ENCODE assay signal across 11 cellular contexts in the genomic region with DNA sequence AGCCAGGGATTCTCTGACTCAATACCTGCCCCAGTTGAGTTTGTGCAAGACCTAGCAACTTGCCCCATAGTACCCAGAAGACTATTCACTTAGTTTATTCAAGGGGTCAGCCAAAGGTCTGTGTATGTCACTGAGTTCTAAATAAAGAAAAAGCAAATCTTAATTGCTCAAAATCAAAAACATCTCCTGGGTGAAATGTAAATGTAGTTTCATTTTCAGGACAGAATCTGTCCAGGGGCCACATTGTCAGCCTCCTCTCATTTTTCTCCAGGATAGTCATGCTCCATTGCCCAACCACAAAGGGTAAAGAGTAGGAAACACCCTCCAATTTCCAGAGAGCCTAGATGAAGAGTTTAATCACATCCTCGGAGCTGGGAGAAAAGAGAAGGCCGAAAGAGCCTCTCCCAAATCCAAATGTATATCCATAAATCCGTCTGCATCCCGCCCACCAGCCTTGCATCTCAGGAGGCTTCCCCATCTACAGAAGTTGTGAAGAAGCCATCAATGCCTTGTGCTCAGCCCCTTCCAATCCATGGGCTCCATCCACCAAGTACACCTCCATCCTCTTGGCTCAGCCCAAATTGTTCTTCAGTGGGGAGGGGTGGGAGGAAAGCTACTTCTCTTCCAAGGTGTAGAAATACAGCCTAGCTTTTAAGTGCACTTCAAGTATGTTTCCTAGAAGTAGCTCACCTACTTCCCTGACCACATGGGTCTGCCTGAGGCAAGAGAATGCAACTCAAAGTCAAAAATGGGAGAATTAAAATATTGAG. TPM values are rescaled to one million over a fixed set of nuclear protein-coding genes. Genes with fewer than 3 reads are reported as not detected.
DNase-seq lines count a peak whose midpoint lies in the region; ATAC-seq and TF ChIP-seq lines count a peak whose summit lies in the region.
"Had no signal": no experiment of that assay in that cellular context is flagged by ENCODE, and none has a peak within 500 bp of the region (broad histone marks: within the 10 kb centered on the region; RNA-seq: fewer than 3 reads in every experiment).

No MANE protein-coding gene starts in this region.

- H3K4me1 Mint-ChIP-seq in activated CD8-positive, alpha-beta T cell treated with anti-CD3 and anti-CD28 coated beads for 36 hours (ENCODE audit: low read depth), result peaks cover 36% of the 10 kb centered on the region

- WGBS in heart left ventricle, 4 donors, result 67 to 88% (median 85%) methylated on average over 4 of the region's 4 CpGs
- WGBS in right cardiac atrium, result 70% methylated on average over 4 of the region's 4 CpGs
- 71 to 76% methylated on average over 4 of the region's 4 CpGs for WGBS in aorta, 2 donors

- H3K9me3 ChIP-seq in heart left ventricle (no peaks in the 10 kb centered on the region), right cardiac atrium (ENCODE audit: control insufficient read depth, low read length) (no peaks in the 10 kb centered on the region), aorta (ENCODE audit: control insufficient read depth, low read length) (no peaks in the 10 kb centered on the region)

- no peaks in the 10 kb centered on the region for H3K9me3 Mint-ChIP-seq in activated CD8-positive, alpha-beta T cell treated with anti-CD3 and anti-CD28 coated beads for 36 hours

- DNase-seq in heart left ventricle (no peak), cardiac septum (ENCODE audit: low spot score) (no peak), right cardiac atrium (no peak), aorta (no peak), NCI-H2196 treated with DMSO at 0.1 percent for 48 hours (lab: John Stamatoyannopoulos, UW; ENCODE audit: unreplicated experiment) (no peak), ACHN (no peak)
- no peak for DNase-seq in activated CD8-positive, alpha-beta T cell treated with anti-CD3 and anti-CD28 coated beads for 36 hours
- DNase-seq in activated CD8-positive, alpha-beta memory T cell treated with anti-CD3 and anti-CD28 coated beads, Interleukin-2, amount 50 U/mL, for 48 hours, result no peak
- DNase-seq: activated effector memory CD4-positive, alpha-beta T cell treated with anti-CD3 and anti-CD28 coated beads, Interleukin-2, amount 50 U/mL, for 16 hours; GF-D8; NCI-H510A treated with DMSO at 0.1 percent for 48 hours had no signal

- no peak overlapping the region for H3K4me3 Mint-ChIP-seq in activated CD8-positive, alpha-beta T cell treated with anti-CD3 and anti-CD28 coated beads for 36 hours

- H3K36me3 ChIP-seq in heart left ventricle, result no peaks in the 10 kb centered on the region
- no peaks in the 10 kb centered on the region for H3K36me3 ChIP-seq in aorta (ENCODE audit: control insufficient read depth in 1 of 2, insufficient read depth in 2 of 2, low read length in 1 of 2)

- H3K27me3 ChIP-seq in heart left ventricle, result no peaks in the 10 kb centered on the region
- no peaks in the 10 kb centered on the region for H3K27me3 ChIP-seq in right cardiac atrium (ENCODE audit: control insufficient read depth, insufficient read depth)
- no peaks in the 10 kb centered on the region for H3K27me3 ChIP-seq in aorta (ENCODE audit: control insufficient read depth in 1 of 2, insufficient read depth in 2 of 2, low read length in 1 of 2)

- TF ChIP-seq POLR2A in heart left ventricle (IDR thresholded peaks at IDR 0.05), result no peak

- H3K36me3 Mint-ChIP-seq in activated CD8-positive, alpha-beta T cell treated with anti-CD3 and anti-CD28 coated beads for 36 hours (ENCODE audit: low read depth), result peaks cover 2% of the 10 kb centered on the region

- peaks cover 0 to 81% (median 64%) of the 10 kb centered on the region in 12 donors for H3K4me1 ChIP-seq in heart left ventricle
- H3K4me1 ChIP-seq in right cardiac atrium (ENCODE audit: control insufficient read depth, insufficient read depth, low read length), result peaks cover 35% of the 10 kb centered on the region
- peaks cover 0 to 10% of the 10 kb centered on the region in 2 donors for H3K4me1 ChIP-seq in aorta (ENCODE audit: control insufficient read depth in 1 of 2, insufficient read depth in 2 of 2, low read length in 2 of 2)

- ATAC-seq in heart left ventricle (peak in 3 of 4 donors; percentile 19 to 65 (median 55)), right cardiac atrium (peak; percentile 13 to 43), aorta (ENCODE audit: low FRiP score) (peak; percentile 69)
- no peak for ATAC-seq in activated CD8-positive, alpha-beta T cell treated with anti-CD3 and anti-CD28 coated beads for 36 hours

- CTCF ChIA-PET in activated CD8-positive, alpha-beta T cell treated with anti-CD3 and anti-CD28 coated beads for 36 hours (lab: Charles Lee), result interaction anchor here (1.1 to 2.1 kb wide), 2 partner anchors 20 to 171 kb away, joined by 3 to 4 read pairs; no protein-coding TSS in a partner anchor

- POLR2A ChIA-PET in activated CD8-positive, alpha-beta T cell treated with anti-CD3 and anti-CD28 coated beads for 36 hours (lab: Charles Lee), result no interaction called here

- H3K27me3 Mint-ChIP-seq in activated CD8-positive, alpha-beta T cell treated with anti-CD3 and anti-CD28 coated beads for 36 hours, result no peaks in the 10 kb centered on the region

- intact Hi-C loops in heart left ventricle (cut with DNase I) (no loop called here), cardiac septum (cut with DNase I) (loop anchor here (2.0 kb wide), 1 partner anchor 14 kb away; no protein-coding TSS in a partner anchor), right cardiac atrium (cut with DNase I) (no loop called here), aorta (cut with DNase I) (no loop called here)
- intact Hi-C loops in activated CD8-positive, alpha-beta T cell treated with anti-CD3 and anti-CD28 coated beads for 36 hours (cut with micrococcal nuclease), result no loop called here

- H3K27ac Mint-ChIP-seq in activated CD8-positive, alpha-beta T cell treated with anti-CD3 and anti-CD28 coated beads for 36 hours, result peak overlapping the region; percentile 18

- TF ChIP-seq CTCF in heart left ventricle (IDR thresholded peaks at IDR 0.05), result no peak
- TF ChIP-seq CTCF in activated CD8-positive, alpha-beta T cell treated with anti-CD3 and anti-CD28 coated beads for 36 hours (IDR thresholded peaks at IDR 0.05), result no peak

- H3K4me3 ChIP-seq in heart left ventricle (no peak overlapping the region), right cardiac atrium (ENCODE audit: low read length) (no peak overlapping the region), aorta (ENCODE audit: low read length in 2 of 2) (no peak overlapping the region)

- in situ Hi-C loops in ACHN (cut with HindIII; ENCODE audit: low pct_ligation_motif_present, low pct_unique_long_range_greater_than_20kb, low sequenced_read_pairs), result no loop called here

- H3K27ac ChIP-seq in heart left ventricle (peak overlapping the region in 10 of 12 donors; percentile 5 to 83 (median 71)), right cardiac atrium (ENCODE audit: low read length) (peak overlapping the region; percentile 87), aorta (ENCODE audit: low read depth in 1 of 2, low read length in 2 of 2) (peak overlapping the region in 1 of 2 donors; percentile 6)

RNA-seq across cellular contexts. Expression of a gene that starts 26.9 kb away (rescaled TPM):
- total RNA-seq in heart left ventricle, result 10 to 100 TPM in 7 of 9 donors, 1 to 10 TPM in 2; 6.5 to 47.6 (median 19.0) TPM
- polyA plus RNA-seq in heart left ventricle, result 10 to 100 TPM in 1 of 2 donors, 1 to 10 TPM in 1; 7.5 to 29.2 TPM
- total RNA-seq in cardiac septum, result 97.1 TPM
- 10 to 100 TPM; 12.3 to 12.9 TPM for total RNA-seq in activated CD8-positive, alpha-beta T cell treated with anti-CD3 and anti-CD28 coated beads for 36 hours
- 10 to 100 TPM; 21.7 to 60.2 (median 24.5) TPM for total RNA-seq in right cardiac atrium
- 10.5 TPM for polyA plus RNA-seq in right cardiac atrium
- total RNA-seq in aorta, result 10 to 100 TPM; 31.0 to 42.8 TPM
- polyA plus RNA-seq in aorta, result 1 to 10 TPM; 1.5 to 9.6 TPM
